ENCODE assay signal across 17 cellular contexts in the genomic region with DNA sequence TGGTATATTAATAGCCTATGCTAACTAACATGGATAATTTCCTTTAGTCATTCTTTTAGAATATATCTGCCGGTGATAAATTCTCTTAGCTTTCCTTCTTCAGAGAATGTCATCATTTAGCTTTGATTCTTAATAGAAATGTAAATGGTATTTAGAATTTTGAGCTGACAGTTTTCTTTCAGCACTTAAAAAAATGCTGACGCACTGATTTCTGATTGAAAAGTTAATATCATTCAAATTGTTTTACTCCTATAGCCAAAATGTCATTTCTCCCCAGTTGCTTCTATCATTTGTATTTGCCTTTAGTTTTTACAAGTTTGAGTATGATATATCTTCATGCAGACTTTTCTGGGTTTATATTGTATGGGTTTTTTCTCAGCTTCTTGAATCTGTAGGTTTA.
A peak's percentile ranks its signal among the peaks of the same experiment; 100 is the strongest.
DNase-seq lines count a peak whose midpoint lies in the region; ATAC-seq, FAIRE-seq and TF ChIP-seq lines count a peak whose summit lies in the region.
"Had no signal": no experiment of that assay in that cellular context is flagged by ENCODE, and none has a peak within 500 bp of the region (broad histone marks: within the 10 kb centered on the region; RNA-seq: fewer than 3 reads in every experiment).

No MANE protein-coding gene starts in this region.

- no peak for TF ChIP-seq RAD21 in H1 (IDR thresholded peaks at IDR 0.05 in 1 of 2, conservative IDR thresholded peaks at IDR 0.05 in 1 of 2; ENCODE audit: low read depth in 2 of 2, low read length in 2 of 2)

- H4K20me1 ChIP-seq in H9 (ENCODE audit: control insufficient read depth, insufficient read depth, insufficient read length): no peaks in the 10 kb centered on the region
- no peaks in the 10 kb centered on the region for H4K20me1 ChIP-seq in H1 (replicated peaks in 1 of 2; ENCODE audit: control insufficient read depth in 1 of 2, insufficient read depth in 2 of 2, low read length in 2 of 2)

- H3K4me3 ChIP-seq in HUES64 (ENCODE audit: low read length) (no peak overlapping the region), H1 (ENCODE audit: extremely low read depth in 1 of 4, insufficient read depth in 2 of 4, low read depth in 3 of 4, low read length in 4 of 4) (0 out of 8 replicates have a peak overlapping the region, but pooled peaks of 1 of the 4 experiments have one; percentile 11), right atrium auricular region (no peak overlapping the region)

- CTCF ChIA-PET in H1 (lab: Charles Lee; ENCODE audit: partially characterized antibody): interaction anchor here (0.6 to 1.5 kb wide), 2 partner anchors 42 to 1109 kb away, joined by 3 to 5 read pairs; no protein-coding TSS in a partner anchor

- H2BK5ac ChIP-seq in H9 (ENCODE audit: insufficient read length, low read length) (no peak overlapping the region), H1 (ENCODE audit: low read depth, low read length) (peak overlapping the region; percentile 75; the same call in 1 of the 2 replicates)

- H3K27me3 ChIP-seq in H9 (ENCODE audit: insufficient read depth, low read length) (no peaks in the 10 kb centered on the region), HUES64 (ENCODE audit: insufficient read depth, low read length) (no peaks in the 10 kb centered on the region), H1 (replicated peaks in 1 of 4; ENCODE audit: control insufficient read depth in 3 of 4, extremely low read depth in 1 of 4, insufficient read depth in 3 of 4, low read length in 3 of 4) (no peaks in the 10 kb centered on the region), right atrium auricular region (no peaks in the 10 kb centered on the region)

- no peak overlapping the region for H3K4me2 ChIP-seq in H9 (ENCODE audit: insufficient read depth, insufficient read length, low read length)
- no peak overlapping the region for H3K4me2 ChIP-seq in H1 (ENCODE audit: insufficient read depth in 1 of 2, low read depth in 2 of 2, low read length in 2 of 2)
- H3K4me2 ChIP-seq: KMS-11 had no signal

- no peak for TF ChIP-seq POLR2A in H1 (IDR thresholded peaks at IDR 0.05; ENCODE audit: control extremely low read depth in 1 of 2, low read depth in 2 of 2, low read length in 2 of 2)

- intact Hi-C loops in activated CD4-positive, alpha-beta T cell treated with anti-CD3 and anti-CD28 coated beads, Interleukin-2, amount 10 ng/mL, durations not matched to agents 24 days and 14 days (cut with micrococcal nuclease): no loop called here

- H3K27me3 Mint-ChIP-seq in H9 (ENCODE audit: low read depth): no peaks in the 10 kb centered on the region
- no peaks in the 10 kb centered on the region for H3K27me3 Mint-ChIP-seq in activated CD4-positive, alpha-beta T cell treated with anti-CD3 and anti-CD28 coated beads, Interleukin-2, amount 10 ng/mL, durations not matched to agents 24 days and 14 days
- H3K27me3 Mint-ChIP-seq: CD4-positive, alpha-beta memory T cell had no signal

- no peak for DNase-seq in H9
- DNase-seq in H1 (ENCODE audit: low read depth in 1 of 2, low spot score in 2 of 2): no peak
- no peak for DNase-seq in left lobe of liver (ENCODE audit: low spot score)
- DNase-seq in right atrium auricular region (ENCODE audit: low spot score): no peak
- no peak for DNase-seq in activated CD4-positive, alpha-beta T cell treated with anti-CD3 and anti-CD28 coated beads, Interleukin-2, amount 10 ng/mL, durations not matched to agents 24 days and 14 days
- no peak for DNase-seq in D721Med (ENCODE audit: insufficient read length, low spot score)
- DNase-seq: AML-193; CD4-positive, alpha-beta memory T cell; DMS79 treated with DMSO at 0.1 percent for 48 hours; GF-D8; HFFc6 had no signal

- H3K27ac Mint-ChIP-seq in H9: peak overlapping the region in 2 of 3 experiments; percentile 51 to 93; a peak in 3 of 7 replicates
- no peak overlapping the region for H3K27ac Mint-ChIP-seq in activated CD4-positive, alpha-beta T cell treated with anti-CD3 and anti-CD28 coated beads, Interleukin-2, amount 10 ng/mL, durations not matched to agents 24 days and 14 days
- H3K27ac Mint-ChIP-seq: CD4-positive, alpha-beta memory T cell; HFFc6 had no signal

- no peak overlapping the region for H4K8ac ChIP-seq in H9 (replicated peaks; ENCODE audit: insufficient read length, low read depth, low read length)
- H4K8ac ChIP-seq in H1 (ENCODE audit: extremely low read depth, insufficient read depth, low read length): no peak overlapping the region

- FAIRE-seq in H1 (lab: Jason Lieb, UNC): no peak
- FAIRE-seq in D721Med (lab: Jason Lieb, UNC): no peak
- FAIRE-seq: A204.1, H54 had no signal

- no CpG with 5 or more reads among the region's 2 CpGs for WGBS in H9 (ENCODE audit: extremely low coverage, insufficient read length, low lambda C conversion rate)
- 75% methylated on average over 1 of the region's 2 CpGs for WGBS in HUES64
- 87% methylated on average over 2 of the region's 2 CpGs; no CpG with 5 or more reads in 1 of the 2 experiments for WGBS in H1 (ENCODE audit: extremely low coverage in 1 of 2, insufficient coverage in 1 of 2, insufficient read length in 1 of 2, insufficient replicate concordance in 2 of 2, low coverage in 1 of 2, low lambda C conversion rate in 2 of 2, missing lambda C conversion rate in 1 of 2), 2 experiments

- H3K79me1 ChIP-seq in H9 (ENCODE audit: insufficient read depth, low read depth, low read length, poor library complexity, severe bottlenecking): no peaks in the 10 kb centered on the region
- H3K79me1 ChIP-seq in H1 (ENCODE audit: low read depth, low read length): no peaks in the 10 kb centered on the region

- H3K56ac ChIP-seq in H9 (ENCODE audit: insufficient read length, low read depth, low read length) (no peak overlapping the region), H1 (replicated peaks; ENCODE audit: insufficient read length, low read depth, low read length) (no peak overlapping the region)

- peaks cover 13 to 31% (median 15%) of the 10 kb centered on the region in 3 experiments for H3K36me3 Mint-ChIP-seq in H9 (ENCODE audit: insufficient read depth in 1 of 3, low read depth in 3 of 3)
- no peaks in the 10 kb centered on the region for H3K36me3 Mint-ChIP-seq in activated CD4-positive, alpha-beta T cell treated with anti-CD3 and anti-CD28 coated beads, Interleukin-2, amount 10 ng/mL, durations not matched to agents 24 days and 14 days (ENCODE audit: low read depth)
- H3K36me3 Mint-ChIP-seq: CD4-positive, alpha-beta memory T cell had no signal

- H3K14ac ChIP-seq in H9 (ENCODE audit: insufficient read depth, low read length): no peak overlapping the region
- no peak overlapping the region for H3K14ac ChIP-seq in H1 (ENCODE audit: insufficient read length)

- H4K91ac ChIP-seq in H9 (ENCODE audit: insufficient read length, low read depth, low read length) (no peak overlapping the region), H1 (replicated peaks; ENCODE audit: insufficient read length, low read length) (no peak overlapping the region)

- no peak overlapping the region for H3T11ph ChIP-seq in H9 (ENCODE audit: low read length)

- no peaks in the 10 kb centered on the region for H3K79me2 ChIP-seq in H9 (ENCODE audit: insufficient read depth, low read length)
- H3K79me2 ChIP-seq in H1 (ENCODE audit: control insufficient read depth in 1 of 2, insufficient read depth in 2 of 2, low read length in 2 of 2): no peaks in the 10 kb centered on the region

- H2AFZ ChIP-seq in H9 (ENCODE audit: low read length) (no peak overlapping the region), H1 (ENCODE audit: low read length) (no peak overlapping the region)

- H3K4me1 ChIP-seq in H9 (ENCODE audit: insufficient read depth, low read length) (no peaks in the 10 kb centered on the region; the same call in 1 of the 2 replicates), HUES64 (ENCODE audit: insufficient read depth, low read length) (peaks cover 19% of the 10 kb centered on the region), H1 (replicated peaks in 1 of 4; ENCODE audit: control insufficient read depth in 3 of 4, insufficient read depth in 4 of 4, low read length in 3 of 4) (peaks cover 0 to 7% (median 1%) of the 10 kb centered on the region in 4 experiments; a peak in 3 of 7 replicates), right atrium auricular region (no peaks in the 10 kb centered on the region)

- H3K4me1 Mint-ChIP-seq in H9: peaks cover 27 to 29% of the 10 kb centered on the region in 2 experiments
- no peaks in the 10 kb centered on the region for H3K4me1 Mint-ChIP-seq in activated CD4-positive, alpha-beta T cell treated with anti-CD3 and anti-CD28 coated beads, Interleukin-2, amount 10 ng/mL, durations not matched to agents 24 days and 14 days
- H3K4me1 Mint-ChIP-seq: CD4-positive, alpha-beta memory T cell had no signal

- POLR2A ChIA-PET in H1 (lab: Charles Lee; ENCODE audit: partially characterized antibody): no interaction called here

- H2BK12ac ChIP-seq in H9 (ENCODE audit: insufficient read length, low read depth, low read length) (no peak overlapping the region), H1 (ENCODE audit: low read depth, low read length) (no peak overlapping the region)

- H3K9me3 Mint-ChIP-seq in H9: peaks cover 26 to 30% of the 10 kb centered on the region in 2 experiments
- H3K9me3 Mint-ChIP-seq in activated CD4-positive, alpha-beta T cell treated with anti-CD3 and anti-CD28 coated beads, Interleukin-2, amount 10 ng/mL, durations not matched to agents 24 days and 14 days: no peaks in the 10 kb centered on the region

- TF ChIP-seq CTCF in H9 (conservative IDR thresholded peaks at IDR 0.05) (no peak), H1 (IDR thresholded peaks at IDR 0.05; ENCODE audit: control extremely low read depth in 1 of 3, insufficient read depth in 1 of 3, low read depth in 1 of 3, low read length in 3 of 3) (no peak), right atrium auricular region (IDR thresholded peaks at IDR 0.05) (no peak), D721Med (IDR thresholded peaks at IDR 0.05; ENCODE audit: insufficient read depth, missing control alignments) (no peak)

- H3K9me3 ChIP-seq in H9 (ENCODE audit: control insufficient read depth, low read depth, low read length) (peaks cover under 1% of the 10 kb centered on the region), HUES64 (ENCODE audit: insufficient read depth, low read depth, low read length) (peaks cover 13% of the 10 kb centered on the region; the same call in 1 of the 2 replicates), H1 (ENCODE audit: insufficient read depth in 2 of 2, low read depth in 1 of 2, low read length in 1 of 2) (peaks cover 4 to 12% of the 10 kb centered on the region in 2 experiments; a peak in 2 of 4 replicates), right atrium auricular region (no peaks in the 10 kb centered on the region)

- no peak overlapping the region for H3K27ac ChIP-seq in H9 (ENCODE audit: insufficient read length, low read depth, low read length)
- peak overlapping the region; percentile 88 for H3K27ac ChIP-seq in HUES64 (ENCODE audit: low read depth, low read length)
- H3K27ac ChIP-seq in H1 (ENCODE audit: low read depth, low read length): no peak overlapping the region
- H3K27ac ChIP-seq in right atrium auricular region: no peak overlapping the region
- H3K27ac ChIP-seq: C4-2B, KMS-11 had no signal

- no peak for ATAC-seq in left lobe of liver
- ATAC-seq: HCT116 had no signal

- no peaks in the 10 kb centered on the region for H3K36me3 ChIP-seq in HUES64 (ENCODE audit: insufficient read depth, low read length)
- peaks cover 0 to 4% (median 0%) of the 10 kb centered on the region in 4 experiments; a peak in 1 of 8 replicates for H3K36me3 ChIP-seq in H1 (ENCODE audit: control insufficient read depth in 2 of 4, insufficient read depth in 4 of 4, low read length in 3 of 4)
- H3K36me3 ChIP-seq in right atrium auricular region: no peaks in the 10 kb centered on the region

- H3K23ac ChIP-seq in H9 (ENCODE audit: insufficient read length, low read depth, low read length) (no peak overlapping the region), H1 (ENCODE audit: insufficient read length) (no peak overlapping the region)

- no peak overlapping the region for H3K9ac ChIP-seq in H9 (ENCODE audit: extremely low read depth, insufficient read length, low read length)
- no peak overlapping the region for H3K9ac ChIP-seq in HUES64 (ENCODE audit: low read depth, low read length)
- H3K9ac ChIP-seq in H1 (replicated peaks in 1 of 4; ENCODE audit: extremely low read depth in 1 of 4, low read depth in 3 of 4, low read length in 3 of 4): no peak overlapping the region
- H3K9ac ChIP-seq: KMS-11 had no signal

- H3K18ac ChIP-seq in H9 (ENCODE audit: insufficient read length, low read depth, low read length) (no peak overlapping the region), H1 (ENCODE audit: extremely low read depth, low read length) (no peak overlapping the region)

- H3K4me3 Mint-ChIP-seq in H9: no peak overlapping the region
- no peak overlapping the region for H3K4me3 Mint-ChIP-seq in activated CD4-positive, alpha-beta T cell treated with anti-CD3 and anti-CD28 coated beads, Interleukin-2, amount 10 ng/mL, durations not matched to agents 24 days and 14 days
- H3K4me3 Mint-ChIP-seq: CD4-positive, alpha-beta memory T cell; HFFc6 had no signal

- H2BK15ac ChIP-seq in H9 (ENCODE audit: low read depth, low read length) (no peak overlapping the region), H1 (ENCODE audit: low read length) (no peak overlapping the region)

- no peak for TF ChIP-seq EP300 in H1 (IDR thresholded peaks at IDR 0.05; ENCODE audit: borderline replicate concordance in 1 of 2, low read depth in 2 of 2, low read length in 2 of 2)

- H2BK20ac ChIP-seq in H9 (ENCODE audit: low read depth, low read length, poor library complexity, severe bottlenecking) (no peak overlapping the region), H1 (ENCODE audit: low read length) (no peak overlapping the region)

- no peaks in the 10 kb centered on the region for H3K23me2 ChIP-seq in H9 (ENCODE audit: insufficient read length, low read depth, low read length, poor library complexity, severe bottlenecking)
- H3K23me2 ChIP-seq in H1 (ENCODE audit: low read depth, low read length): no peaks in the 10 kb centered on the region

- H4K5ac ChIP-seq in H9 (ENCODE audit: insufficient read length, low read depth, low read length) (no peak overlapping the region), H1 (ENCODE audit: insufficient read length, low read depth, low read length) (no peak overlapping the region)

- H3K4ac ChIP-seq in H9 (ENCODE audit: low read depth, low read length): no peak overlapping the region
- H3K4ac ChIP-seq in H1 (replicated peaks; ENCODE audit: insufficient read length, low read depth, low read length): no peak overlapping the region

- H2AK5ac ChIP-seq in H9 (ENCODE audit: insufficient read length, low read length) (no peak overlapping the region), H1 (ENCODE audit: low read depth, low read length) (no peak overlapping the region)

- H2BK120ac ChIP-seq in H9 (ENCODE audit: low read depth, low read length, poor library complexity, severe bottlenecking): no peak overlapping the region
- no peak overlapping the region for H2BK120ac ChIP-seq in H1 (replicated peaks; ENCODE audit: low read depth, low read length)
